In genomic region chr1:246200738-246201137, GRCh38 we compare ENCODE assay signal across 1 cellular context.
A peak's percentile ranks its signal among the peaks of the same experiment; 100 is the strongest.
TF ChIP-seq lines count a peak whose summit lies in the region.

No MANE protein-coding gene starts in this region.

TF ChIP-seq in K562, 482 proteins besides CTCF, POLR2A, EP300 and RAD21 (continued from another document):
- TF ChIP-seq ZNF318 (IDR thresholded peaks at IDR 0.05; ENCODE audit: borderline replicate concordance in 1 of 2, low read depth in 1 of 2), result no peak
- TF ChIP-seq TRIM24 (IDR thresholded peaks at IDR 0.05), result no peak
- TF ChIP-seq ZNF316 (IDR thresholded peaks at IDR 0.05), result peak; percentile 93
- TF ChIP-seq EGR1 (conservative IDR thresholded peaks at IDR 0.05), result no peak
- no peak for TF ChIP-seq HDAC6 (IDR thresholded peaks at IDR 0.05; ENCODE audit: low read depth, low read length)
- no peak for TF ChIP-seq ZNF407 (IDR thresholded peaks at IDR 0.05; ENCODE audit: low read depth)
- TF ChIP-seq CSDE1 (IDR thresholded peaks at IDR 0.05), result no peak
- no peak for TF ChIP-seq ZNF140 (CRISPR knock-in tag; IDR thresholded peaks at IDR 0.05)
- no peak for TF ChIP-seq U2AF2 (optimal IDR thresholded peaks at IDR 0.05; ENCODE audit: low read depth, low read length)
- no peak for TF ChIP-seq POLR3A (IDR thresholded peaks at IDR 0.05; ENCODE audit: borderline replicate concordance, extremely low read depth, insufficient read depth, insufficient read length)
- TF ChIP-seq, protein P1, sequence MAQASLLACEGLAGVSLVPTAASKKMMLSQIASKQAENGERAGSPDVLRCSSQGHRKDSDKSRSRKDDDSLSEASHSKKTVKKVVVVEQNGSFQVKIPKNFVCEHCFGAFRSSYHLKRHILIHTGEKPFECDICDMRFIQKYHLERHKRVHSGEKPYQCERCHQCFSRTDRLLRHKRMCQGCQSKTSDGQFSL (CRISPR knock-in tag; IDR thresholded peaks at IDR 0.05), result no peak
- TF ChIP-seq, protein P1 (tag; IDR thresholded peaks at IDR 0.05), result no peak
- no peak for TF ChIP-seq CAMTA2 (CRISPR knock-in tag; conservative IDR thresholded peaks at IDR 0.05)
- no peak for TF ChIP-seq NFXL1 (CRISPR knock-in tag; IDR thresholded peaks at IDR 0.05)
- no peak for TF ChIP-seq TGIF2 (CRISPR knock-in tag; IDR thresholded peaks at IDR 0.05)
- TF ChIP-seq RBM14 (IDR thresholded peaks at IDR 0.05; ENCODE audit: borderline replicate concordance, insufficient read depth, low read depth, low read length), result no peak
- peak; percentile 86 for TF ChIP-seq NFE2L1 (tag; IDR thresholded peaks at IDR 0.05; ENCODE audit: borderline replicate concordance, low read depth)
- TF ChIP-seq RCOR1 (IDR thresholded peaks at IDR 0.05; ENCODE audit: borderline replicate concordance in 1 of 2, low read depth in 2 of 2, low read length in 2 of 2), result no peak
- TF ChIP-seq NRF1 (conservative IDR thresholded peaks at IDR 0.05 in 1 of 2, IDR thresholded peaks at IDR 0.05 in 1 of 2), result no peak
- TF ChIP-seq, protein P2, sequence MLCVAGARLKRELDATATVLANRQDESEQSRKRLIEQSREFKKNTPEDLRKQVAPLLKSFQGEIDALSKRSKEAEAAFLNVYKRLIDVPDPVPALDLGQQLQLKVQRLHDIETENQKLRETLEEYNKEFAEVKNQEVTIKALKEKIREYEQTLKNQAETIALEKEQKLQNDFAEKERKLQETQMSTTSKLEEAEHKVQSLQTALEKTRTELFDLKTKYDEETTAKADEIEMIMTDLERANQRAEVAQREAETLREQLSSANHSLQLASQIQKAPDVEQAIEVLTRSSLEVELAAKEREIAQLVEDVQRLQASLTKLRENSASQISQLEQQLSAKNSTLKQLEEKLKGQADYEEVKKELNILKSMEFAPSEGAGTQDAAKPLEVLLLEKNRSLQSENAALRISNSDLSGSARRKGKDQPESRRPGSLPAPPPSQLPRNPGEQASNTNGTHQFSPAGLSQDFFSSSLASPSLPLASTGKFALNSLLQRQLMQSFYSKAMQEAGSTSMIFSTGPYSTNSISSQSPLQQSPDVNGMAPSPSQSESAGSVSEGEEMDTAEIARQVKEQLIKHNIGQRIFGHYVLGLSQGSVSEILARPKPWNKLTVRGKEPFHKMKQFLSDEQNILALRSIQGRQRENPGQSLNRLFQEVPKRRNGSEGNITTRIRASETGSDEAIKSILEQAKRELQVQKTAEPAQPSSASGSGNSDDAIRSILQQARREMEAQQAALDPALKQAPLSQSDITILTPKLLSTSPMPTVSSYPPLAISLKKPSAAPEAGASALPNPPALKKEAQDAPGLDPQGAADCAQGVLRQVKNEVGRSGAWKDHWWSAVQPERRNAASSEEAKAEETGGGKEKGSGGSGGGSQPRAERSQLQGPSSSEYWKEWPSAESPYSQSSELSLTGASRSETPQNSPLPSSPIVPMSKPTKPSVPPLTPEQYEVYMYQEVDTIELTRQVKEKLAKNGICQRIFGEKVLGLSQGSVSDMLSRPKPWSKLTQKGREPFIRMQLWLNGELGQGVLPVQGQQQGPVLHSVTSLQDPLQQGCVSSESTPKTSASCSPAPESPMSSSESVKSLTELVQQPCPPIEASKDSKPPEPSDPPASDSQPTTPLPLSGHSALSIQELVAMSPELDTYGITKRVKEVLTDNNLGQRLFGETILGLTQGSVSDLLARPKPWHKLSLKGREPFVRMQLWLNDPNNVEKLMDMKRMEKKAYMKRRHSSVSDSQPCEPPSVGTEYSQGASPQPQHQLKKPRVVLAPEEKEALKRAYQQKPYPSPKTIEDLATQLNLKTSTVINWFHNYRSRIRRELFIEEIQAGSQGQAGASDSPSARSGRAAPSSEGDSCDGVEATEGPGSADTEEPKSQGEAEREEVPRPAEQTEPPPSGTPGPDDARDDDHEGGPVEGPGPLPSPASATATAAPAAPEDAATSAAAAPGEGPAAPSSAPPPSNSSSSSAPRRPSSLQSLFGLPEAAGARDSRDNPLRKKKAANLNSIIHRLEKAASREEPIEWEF (CRISPR knock-in tag; IDR thresholded peaks at IDR 0.05), result no peak
- TF ChIP-seq MAFF (IDR thresholded peaks at IDR 0.05; ENCODE audit: low read length), result peak; percentile 71
- TF ChIP-seq YBX1 (IDR thresholded peaks at IDR 0.05), result no peak
- 0 out of 2 replicates have a peak, but pooled peaks have one; percentile 12 for TF ChIP-seq RFX1 (IDR thresholded peaks at IDR 0.05)
- no peak for TF ChIP-seq RFX5 (IDR thresholded peaks at IDR 0.05; ENCODE audit: low read depth, low read length)
- peak; percentile 96 for TF ChIP-seq MAFG (tag; conservative IDR thresholded peaks at IDR 0.05)
